1 cellular context compared by ENCODE assay signal in genomic region chr4:18566970-18567799, GRCh38.
TF ChIP-seq lines count a peak whose summit lies in the region.

No MANE protein-coding gene starts in this region.

TF ChIP-seq in HepG2, 621 proteins besides CTCF, POLR2A, EP300 and RAD21 (continued from another document and continues in another):
- TF ChIP-seq USF2 (IDR thresholded peaks at IDR 0.05; ENCODE audit: low read depth, low read length), result no peak
- no peak for TF ChIP-seq USF2 (CRISPR knock-in tag; IDR thresholded peaks at IDR 0.05; ENCODE audit: borderline replicate concordance)
- peak; percentile 81; the same call in 1 of the 2 replicates for TF ChIP-seq ZBTB20 (CRISPR knock-in tag; IDR thresholded peaks at IDR 0.05; ENCODE audit: borderline replicate concordance, low read depth)
- TF ChIP-seq ZNF639 (CRISPR knock-in tag; conservative IDR thresholded peaks at IDR 0.05), result no peak
- TF ChIP-seq IKZF5 (CRISPR knock-in tag; IDR thresholded peaks at IDR 0.05), result peak; percentile 20; the same call in 1 of the 2 replicates
- no peak for TF ChIP-seq FOXP1 (IDR thresholded peaks at IDR 0.05)
- TF ChIP-seq FOXP1 (CRISPR knock-in tag; IDR thresholded peaks at IDR 0.05), result peak; percentile 84
- no peak for TF ChIP-seq RBM22 (optimal IDR thresholded peaks at IDR 0.05; ENCODE audit: low read length)
- no peak for TF ChIP-seq POLR2AphosphoS5 (IDR thresholded peaks at IDR 0.05; ENCODE audit: low read depth, low read length)
- TF ChIP-seq ATF7-NPFF (CRISPR knock-in tag; IDR thresholded peaks at IDR 0.05; ENCODE audit: low read depth), result no peak
- TF ChIP-seq ZBTB1 (CRISPR knock-in tag; IDR thresholded peaks at IDR 0.05; ENCODE audit: borderline replicate concordance), result no peak
- no peak for TF ChIP-seq ZFP90 (CRISPR knock-in tag; IDR thresholded peaks at IDR 0.05; ENCODE audit: borderline replicate concordance)
- TF ChIP-seq ZNF879 (CRISPR knock-in tag; IDR thresholded peaks at IDR 0.05), result no peak
- no peak for TF ChIP-seq STAT6 (CRISPR knock-in tag; IDR thresholded peaks at IDR 0.05; ENCODE audit: borderline replicate concordance)
- TF ChIP-seq HINFP (CRISPR knock-in tag; IDR thresholded peaks at IDR 0.05; ENCODE audit: low read depth), result 0 out of 2 replicates have a peak, but pooled peaks have one; percentile 50
- 0 out of 2 replicates have a peak, but pooled peaks have one; percentile 32 for TF ChIP-seq SATB2 (CRISPR knock-in tag; IDR thresholded peaks at IDR 0.05)
- TF ChIP-seq KLF6 (CRISPR knock-in tag; IDR thresholded peaks at IDR 0.05), result no peak
- no peak for TF ChIP-seq GRHL1 (CRISPR knock-in tag; conservative IDR thresholded peaks at IDR 0.05)
- no peak for TF ChIP-seq ZFYVE20 (CRISPR knock-in tag; IDR thresholded peaks at IDR 0.05; ENCODE audit: borderline replicate concordance, low read depth)
- TF ChIP-seq ARNT (IDR thresholded peaks at IDR 0.05), result no peak
- no peak for TF ChIP-seq CREB1 (IDR thresholded peaks at IDR 0.05)
- TF ChIP-seq CREB1 (CRISPR knock-in tag; IDR thresholded peaks at IDR 0.05), result peak; percentile 58; the same call in 1 of the 2 replicates
- no peak for TF ChIP-seq WIZ (CRISPR knock-in tag; IDR thresholded peaks at IDR 0.05)
- no peak for TF ChIP-seq PBX2 (CRISPR knock-in tag; IDR thresholded peaks at IDR 0.05)
- TF ChIP-seq FOXP4 (CRISPR knock-in tag; IDR thresholded peaks at IDR 0.05), result peak; percentile 81
- TF ChIP-seq FOSL1 (CRISPR knock-in tag; IDR thresholded peaks at IDR 0.05; ENCODE audit: borderline replicate concordance), result peak; percentile 96
- no peak for TF ChIP-seq FOXM1 (CRISPR knock-in tag; IDR thresholded peaks at IDR 0.05)
- no peak for TF ChIP-seq PHF20 (CRISPR knock-in tag; IDR thresholded peaks at IDR 0.05)
- TF ChIP-seq NFKB2 (CRISPR knock-in tag; IDR thresholded peaks at IDR 0.05; ENCODE audit: borderline replicate concordance), result no peak
- TF ChIP-seq ZNF572 (CRISPR knock-in tag; IDR thresholded peaks at IDR 0.05), result no peak
- no peak for TF ChIP-seq ZBTB26 (CRISPR knock-in tag; IDR thresholded peaks at IDR 0.05; ENCODE audit: borderline replicate concordance)
- no peak; the same call in 1 of the 2 replicates for TF ChIP-seq ZNF747 (CRISPR knock-in tag; IDR thresholded peaks at IDR 0.05; ENCODE audit: borderline replicate concordance)
- TF ChIP-seq KAT8 (CRISPR knock-in tag; IDR thresholded peaks at IDR 0.05), result peak; percentile 55
- no peak for TF ChIP-seq MAX (IDR thresholded peaks at IDR 0.05)
- no peak for TF ChIP-seq ZNF646 (CRISPR knock-in tag; IDR thresholded peaks at IDR 0.05)
- peak; percentile 51; the same call in 1 of the 2 replicates for TF ChIP-seq TRIM24 (CRISPR knock-in tag; IDR thresholded peaks at IDR 0.05)
- no peak for TF ChIP-seq ZNF329 (CRISPR knock-in tag; IDR thresholded peaks at IDR 0.05; ENCODE audit: low read depth)
- peak; percentile 61; the same call in 1 of the 2 replicates for TF ChIP-seq PITX1 (CRISPR knock-in tag; IDR thresholded peaks at IDR 0.05)
